In genomic region chr22:20181194-20181931, GRCh38 we compare ENCODE assay signal across 29 cellular contexts. TPM values are rescaled to one million over a fixed set of nuclear protein-coding genes. Genes with fewer than 3 reads are reported as not detected.
"Had no signal": no experiment of that assay in that cellular context is flagged by ENCODE, and none has a peak within 500 bp of the region (broad histone marks: within the 10 kb centered on the region; RNA-seq: fewer than 3 reads in every experiment).

No MANE protein-coding gene starts in this region.

- H3K4me3 Mint-ChIP-seq: naive thymus-derived CD8-positive, alpha-beta T cell; nephron progenitor cell had no signal

- H3K36me3 ChIP-seq: esophagus muscularis mucosa, gastroesophageal sphincter, heart left ventricle, left ventricle myocardium inferior, lower lobe of right lung, ovary, stomach, thyroid gland, vagina had no signal

- H3K4me3 ChIP-seq: coronary artery, esophagus muscularis mucosa, gastroesophageal sphincter, heart left ventricle, hepatocyte, left ventricle myocardium inferior, lower lobe of right lung, ovary, psoas muscle, smooth muscle cell, stomach, thyroid gland, vagina had no signal

- H2AFZ ChIP-seq: hepatocyte had no signal

- H3K9me3 ChIP-seq: esophagus muscularis mucosa, gastroesophageal sphincter, heart left ventricle, left ventricle myocardium inferior, lower lobe of right lung, ovary, psoas muscle, stomach, thyroid gland, vagina had no signal

- H3K27me3 ChIP-seq: hepatocyte, ovary, thyroid gland, vagina had no signal

- H3K27ac Mint-ChIP-seq: naive thymus-derived CD8-positive, alpha-beta T cell; nephron progenitor cell had no signal

- H3K4me2 ChIP-seq: hepatocyte, smooth muscle cell had no signal

- H3K79me2 ChIP-seq: hepatocyte had no signal

- H3K27ac ChIP-seq: coronary artery, esophagus muscularis mucosa, foreskin keratinocyte, gastroesophageal sphincter, heart left ventricle, hepatocyte, left ventricle myocardium inferior, lower lobe of right lung, ovary, psoas muscle, stomach, thyroid gland, vagina had no signal

- ATAC-seq: foreskin keratinocyte; gastroesophageal sphincter; heart left ventricle; lower lobe of right lung; naive thymus-derived CD8-positive, alpha-beta T cell; psoas muscle; right cardiac atrium had no signal

- FAIRE-seq: endothelial cell of umbilical vein, kidney had no signal

- H3K36me3 Mint-ChIP-seq: naive thymus-derived CD8-positive, alpha-beta T cell had no signal

- H3K27me3 Mint-ChIP-seq: naive thymus-derived CD8-positive, alpha-beta T cell had no signal

- DNase-seq: dermis blood vessel endothelial cell; effector memory CD4-positive, alpha-beta T cell; foreskin keratinocyte; heart left ventricle; kidney; left ventricle myocardium inferior; lower lobe of right lung; naive thymus-derived CD8-positive, alpha-beta T cell; nephron progenitor cell; occipital lobe; ovary; posterior cingulate gyrus; psoas muscle; right cardiac atrium; stimulated activated CD4-positive, alpha-beta T cell treated with anti-CD3 and anti-CD28 coated beads, Interleukin-12 subunit alpha, Interleukin-12 subunit beta, amount 100 ng/mL, for 4 hours; stimulated activated CD4-positive, alpha-beta T cell treated with anti-CD3 and anti-CD28 coated beads, Interleukin-1b, Interleukin-23, amount 100 ng/mL, for 48 hours; stimulated activated CD4-positive, alpha-beta T cell treated with anti-CD3 and anti-CD28 coated beads, Interleukin-4, amount 100 ng/mL, for 1 hour; stimulated activated naive CD4-positive, alpha-beta T cell treated with Interleukin-2 at 50 U/mL for 16 hours; stomach; trophoblast cell had no signal

- H3K4me1 ChIP-seq: esophagus muscularis mucosa, foreskin keratinocyte, gastroesophageal sphincter, heart left ventricle, left ventricle myocardium inferior, lower lobe of right lung, psoas muscle, stomach, vagina had no signal

- H3K9me3 Mint-ChIP-seq: naive thymus-derived CD8-positive, alpha-beta T cell; nephron progenitor cell had no signal

RNA-seq across cellular contexts. Expression of gene CCDC188, which starts 30.5 kb away (rescaled TPM):
- total RNA-seq: epithelial cell of proximal tubule; foreskin keratinocyte; gastroesophageal sphincter; hepatocyte; left ventricle myocardium inferior; naive thymus-derived CD8-positive, alpha-beta T cell; occipital lobe; smooth muscle cell; vagina had no signal
- polyA plus RNA-seq: foreskin keratinocyte; hepatocyte; naive thymus-derived CD8-positive, alpha-beta T cell; smooth muscle cell had no signal
